In the genomic region with DNA sequence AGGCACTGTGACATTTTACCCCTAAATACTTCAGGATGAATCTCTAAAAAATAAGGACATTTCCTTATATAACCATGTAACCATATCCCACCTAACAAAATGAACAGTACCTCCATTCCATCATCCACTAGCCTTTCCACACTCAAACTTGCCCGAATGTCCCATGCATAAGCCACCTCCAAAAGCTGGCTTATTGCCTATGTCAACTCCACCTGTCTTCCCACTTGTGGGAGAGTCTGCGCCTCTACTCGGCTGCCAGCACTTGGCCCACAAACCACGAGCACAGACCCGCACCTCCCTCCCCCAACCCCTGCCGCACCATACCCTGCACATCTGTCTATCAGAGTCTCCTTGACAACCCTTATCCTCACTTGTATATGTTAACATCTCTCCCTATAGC, we compare ENCODE assay signal across 15 cellular contexts.
DNase-seq lines count a peak whose midpoint lies in the region; ATAC-seq and TF ChIP-seq lines count a peak whose summit lies in the region.
"Had no signal": no experiment of that assay in that cellular context is flagged by ENCODE, and none has a peak within 500 bp of the region (broad histone marks: within the 10 kb centered on the region; RNA-seq: fewer than 3 reads in every experiment).

No MANE protein-coding gene starts in this region.

- H3K4me3 ChIP-seq in right cardiac atrium (ENCODE audit: low read length) (no peak overlapping the region), right atrium auricular region (no peak overlapping the region), SJCRH30 (no peak overlapping the region), aorta (ENCODE audit: low read length in 2 of 2) (no peak overlapping the region)
- H3K4me3 ChIP-seq: GM12878 had no signal

- no peaks in the 10 kb centered on the region for H3K27me3 ChIP-seq in right cardiac atrium (ENCODE audit: control insufficient read depth, insufficient read depth)
- no peaks in the 10 kb centered on the region for H3K27me3 ChIP-seq in right atrium auricular region
- no peaks in the 10 kb centered on the region for H3K27me3 ChIP-seq in SJCRH30
- no peaks in the 10 kb centered on the region for H3K27me3 ChIP-seq in aorta (ENCODE audit: control insufficient read depth in 1 of 2, insufficient read depth in 2 of 2, low read length in 1 of 2)

- DNase-seq in NCI-H2171 treated with DMSO at 0.1 percent for 48 hours (lab: John Stamatoyannopoulos, UW) (peak; percentile 38), NCI-H2171 (lab: John Stamatoyannopoulos, UW) (no peak), right cardiac atrium (peak in 2 of 3 donors; percentile 6 to 16), right atrium auricular region (ENCODE audit: low spot score) (no peak), SJCRH30 (peak; percentile 26 to 45), aorta (peak; percentile 18 to 20)
- DNase-seq in stimulated activated naive CD4-positive, alpha-beta T cell (lab: John Stamatoyannopoulos, UW): no peak
- DNase-seq in stimulated activated CD4-positive, alpha-beta T cell treated with anti-CD3 and anti-CD28 coated beads, Interleukin-2, amount 100 ng/mL, for 24 hours: no peak
- DNase-seq: C1 segment of cervical spinal cord; Calu3; CD4-positive, alpha-beta T cell; DMS153; HCEC 1CT; HFFc6 had no signal

- 76% methylated on average over 6 of the region's 6 CpGs for WGBS in right cardiac atrium
- WGBS in aorta, 2 donors: 77 to 91% methylated on average over 6 of the region's 6 CpGs

- intact Hi-C loops in right cardiac atrium (cut with DNase I) (no loop called here), aorta (cut with DNase I) (no loop called here)

- H3K9me3 ChIP-seq in right cardiac atrium (ENCODE audit: control insufficient read depth, low read length): no peaks in the 10 kb centered on the region
- no peaks in the 10 kb centered on the region for H3K9me3 ChIP-seq in right atrium auricular region
- H3K9me3 ChIP-seq in SJCRH30 (replicated peaks): no peaks in the 10 kb centered on the region
- no peaks in the 10 kb centered on the region for H3K9me3 ChIP-seq in aorta (ENCODE audit: control insufficient read depth, low read length)

- H3K4me1 ChIP-seq in right cardiac atrium (ENCODE audit: control insufficient read depth, insufficient read depth, low read length) (no peaks in the 10 kb centered on the region), right atrium auricular region (no peaks in the 10 kb centered on the region), SJCRH30 (peaks cover 7% of the 10 kb centered on the region; the same call in 1 of the 2 replicates), aorta (ENCODE audit: control insufficient read depth in 1 of 2, insufficient read depth in 2 of 2, low read length in 2 of 2) (no peaks in the 10 kb centered on the region)

- no peak for TF ChIP-seq CTCF in right atrium auricular region (IDR thresholded peaks at IDR 0.05)

- H3K36me3 ChIP-seq in right atrium auricular region: peaks cover 11% of the 10 kb centered on the region
- no peaks in the 10 kb centered on the region for H3K36me3 ChIP-seq in SJCRH30
- H3K36me3 ChIP-seq in aorta (ENCODE audit: control insufficient read depth in 1 of 2, insufficient read depth in 2 of 2, low read length in 1 of 2): no peaks in the 10 kb centered on the region

- H3K27ac ChIP-seq in right cardiac atrium (ENCODE audit: low read length) (no peak overlapping the region), right atrium auricular region (no peak overlapping the region), SJCRH30 (no peak overlapping the region), aorta (ENCODE audit: low read depth in 1 of 2, low read length in 2 of 2) (no peak overlapping the region)

- ATAC-seq in right cardiac atrium (no peak), aorta (ENCODE audit: low FRiP score) (no peak)
- ATAC-seq: GM12878 had no signal

Comparison
In these comparisons a context has a peak if more than half of its experiments do, and no peak if none do; other contexts are left out.
1. DNase-seq: peak in NCI-H2171 treated with DMSO at 0.1 percent for 48 hours (single experiment), right cardiac atrium (2 of 3), SJCRH30 (2 of 2) and aorta (2 of 2); none in NCI-H2171 (single experiment), right atrium auricular region (single experiment), stimulated activated naive CD4-positive, alpha-beta T cell (0 of 6) and stimulated activated CD4-positive, alpha-beta T cell treated with anti-CD3 and anti-CD28 coated beads, Interleukin-2, amount 100 ng/mL, for 24 hours (0 of 2).